Comparison of ENCODE assay signal across 8 cellular contexts in the genomic region with DNA sequence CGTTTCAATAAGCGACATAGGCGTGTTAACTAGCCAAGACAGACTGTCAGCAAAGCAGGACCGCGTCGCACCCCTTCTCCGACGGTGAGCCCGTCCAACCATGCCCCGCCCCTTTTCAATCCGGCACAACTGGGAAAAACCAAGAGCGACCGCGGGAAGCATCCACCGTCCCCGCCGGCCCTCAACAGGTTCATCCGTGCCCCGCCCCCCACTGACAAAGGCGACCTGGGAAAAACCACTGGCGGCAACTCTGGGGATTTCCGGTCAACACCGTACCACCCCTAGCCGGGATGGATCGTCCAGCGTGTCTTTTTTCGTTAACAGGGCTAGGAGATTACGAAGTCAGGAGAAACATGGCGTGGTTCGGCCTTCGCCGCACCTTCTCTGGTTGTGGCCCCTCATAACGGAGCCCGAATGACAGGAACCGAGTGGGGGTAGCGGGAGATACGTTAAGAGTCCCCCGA. TPM values are rescaled to one million over a fixed set of nuclear protein-coding genes. Genes with fewer than 3 reads are reported as not detected.
DNase-seq lines count a peak whose midpoint lies in the region; ATAC-seq and TF ChIP-seq lines count a peak whose summit lies in the region.

No MANE protein-coding gene starts in this region.

- CTCF ChIA-PET in activated naive CD4-positive, alpha-beta T cell treated with anti-CD3 and anti-CD28 coated beads for 36 hours (lab: Charles Lee), result interaction anchor here (0.9 to 1.0 kb wide), 2 partner anchors 19 to 40 kb away, joined by 3 to 4 read pairs; no protein-coding TSS in a partner anchor

- H3K36me3 ChIP-seq in Karpas-422 (ENCODE audit: insufficient read depth, low read length) (no peaks in the 10 kb centered on the region), uterus (no peaks in the 10 kb centered on the region)

- H3K9me3 Mint-ChIP-seq in activated naive CD4-positive, alpha-beta T cell treated with anti-CD3 and anti-CD28 coated beads for 36 hours, result no peaks in the 10 kb centered on the region
- peaks cover 7% of the 10 kb centered on the region for H3K9me3 Mint-ChIP-seq in nephron

- H3K4me3 ChIP-seq in Karpas-422 (ENCODE audit: low read length) (peak overlapping the region; percentile 82), foreskin fibroblast (ENCODE audit: low read depth in 1 of 2, low read length in 2 of 2) (peak overlapping the region; percentile 85), uterus (peak overlapping the region; percentile 54 to 59)

- H3K27ac Mint-ChIP-seq in activated naive CD4-positive, alpha-beta T cell treated with anti-CD3 and anti-CD28 coated beads for 36 hours, result peak overlapping the region; percentile 94
- H3K27ac Mint-ChIP-seq in nephron, result peak overlapping the region; percentile 93 to 98 (median 97)

- H3K79me2 ChIP-seq in Karpas-422 (ENCODE audit: low read length), result peaks cover 23% of the 10 kb centered on the region

- intact Hi-C loops in activated naive CD4-positive, alpha-beta T cell treated with anti-CD3 and anti-CD28 coated beads for 36 hours (cut with micrococcal nuclease), result loop anchor here (1.0 to 5.0 kb wide), 7 partner anchors 22 to 270 kb away; a partner anchor contains a TSS
- intact Hi-C loops in uterus (cut with DNase I; ENCODE audit: low total_unique reads), result no loop called here

- no peaks in the 10 kb centered on the region for H3K9me3 ChIP-seq in Karpas-422 (ENCODE audit: low read length)
- H3K9me3 ChIP-seq in uterus, result no peaks in the 10 kb centered on the region

- H3K27ac ChIP-seq in Karpas-422 (ENCODE audit: low read length) (peak overlapping the region; percentile 66; the same call in 1 of the 2 replicates), uterus (peak overlapping the region; percentile 86 to 95)

- H2AFZ ChIP-seq in Karpas-422 (ENCODE audit: low read length), result 0 out of 2 replicates have a peak overlapping the region, but pooled peaks have one; percentile 61

- H3K4me2 ChIP-seq in Karpas-422 (ENCODE audit: low read depth, low read length, poor library complexity, severe bottlenecking), result peak overlapping the region; percentile 79

- H3K9me2 ChIP-seq in Karpas-422 (replicated peaks; ENCODE audit: insufficient read depth, low read length), result no peaks in the 10 kb centered on the region

- H3K4me1 Mint-ChIP-seq in activated naive CD4-positive, alpha-beta T cell treated with anti-CD3 and anti-CD28 coated beads for 36 hours (ENCODE audit: low read depth), result peaks cover 25% of the 10 kb centered on the region
- peaks cover 16% of the 10 kb centered on the region for H3K4me1 Mint-ChIP-seq in nephron

- DNase-seq in CD1c-positive myeloid dendritic cell (ENCODE audit: extremely low spot score) (peak; percentile 73), Karpas-422 (peak; percentile 75), RKO (ENCODE audit: low spot score) (peak; percentile 84), foreskin fibroblast (peak; percentile 46 to 82), uterus (peak; percentile 78 to 82)
- DNase-seq in activated naive CD4-positive, alpha-beta T cell treated with anti-CD3 and anti-CD28 coated beads for 36 hours, result peak; percentile 75

- peaks cover 6% of the 10 kb centered on the region; the same call in 1 of the 2 replicates for H4K20me1 ChIP-seq in Karpas-422 (ENCODE audit: insufficient read depth, low read depth, low read length)

- peak overlapping the region; percentile 81 for H3K4me3 Mint-ChIP-seq in activated naive CD4-positive, alpha-beta T cell treated with anti-CD3 and anti-CD28 coated beads for 36 hours
- H3K4me3 Mint-ChIP-seq in nephron, result peak overlapping the region; percentile 83 to 91 (median 86)

- peak; percentile 9 for ATAC-seq in GM21447 (IDR thresholded peaks at IDR 0.05; ENCODE audit: unreplicated experiment)

- H3K27me3 ChIP-seq in Karpas-422 (ENCODE audit: low read length) (no peaks in the 10 kb centered on the region), uterus (no peaks in the 10 kb centered on the region)

- TF ChIP-seq CTCF in foreskin fibroblast (IDR thresholded peaks at IDR 0.05; ENCODE audit: low read depth, low read length), result no peak
- TF ChIP-seq CTCF in nephron (IDR thresholded peaks at IDR 0.05; ENCODE audit: unreplicated experiment in 3 of 3), result no peak
- no peak for TF ChIP-seq CTCF in uterus (IDR thresholded peaks at IDR 0.05)

- H3K36me3 Mint-ChIP-seq in activated naive CD4-positive, alpha-beta T cell treated with anti-CD3 and anti-CD28 coated beads for 36 hours (ENCODE audit: low read depth), result peaks cover 10% of the 10 kb centered on the region
- H3K36me3 Mint-ChIP-seq in nephron (ENCODE audit: low read depth), result peaks cover 21% of the 10 kb centered on the region

- peak overlapping the region; percentile 89 for H3K9ac ChIP-seq in Karpas-422 (ENCODE audit: low read length)

- no peaks in the 10 kb centered on the region for H3K27me3 Mint-ChIP-seq in activated naive CD4-positive, alpha-beta T cell treated with anti-CD3 and anti-CD28 coated beads for 36 hours (ENCODE audit: low read depth)
- H3K27me3 Mint-ChIP-seq in nephron (ENCODE audit: low read depth), result no peaks in the 10 kb centered on the region

- no peak for TF ChIP-seq POLR2A in uterus (IDR thresholded peaks at IDR 0.05)

- H3K4me1 ChIP-seq in Karpas-422 (ENCODE audit: low read length), result peaks cover 19% of the 10 kb centered on the region
- H3K4me1 ChIP-seq in uterus, result no peaks in the 10 kb centered on the region

RNA-seq across cellular contexts. Expression of a gene that starts 0.4 kb away (rescaled TPM):
- total RNA-seq in Karpas-422 (2014; rRNA removed; shearing (Covaris generic); ENCODE audit: low replicate concordance), result 84.5 and 108 TPM in 2 replicates
- total RNA-seq in activated naive CD4-positive, alpha-beta T cell treated with anti-CD3 and anti-CD28 coated beads for 36 hours, result 10 to 100 TPM; 88.0 to 94.9 TPM
- 10 to 100 TPM in 3 of 4 donors, 1 to 10 TPM in 1; 4.1 to 29.5 (median 17.2) TPM for total RNA-seq in uterus

RNA-seq across cellular contexts. Expression of a gene that starts 0.5 kb away (rescaled TPM):
- 40.3 and 78.0 TPM in 2 replicates for total RNA-seq in Karpas-422 (2014; rRNA removed; shearing (Covaris generic); ENCODE audit: low replicate concordance)
- total RNA-seq in activated naive CD4-positive, alpha-beta T cell treated with anti-CD3 and anti-CD28 coated beads for 36 hours, result 10 to 100 TPM; 86.8 to 94.5 TPM
- total RNA-seq in uterus, result 10 to 100 TPM; 46.4 to 90.7 (median 70.3) TPM

RNA-seq across cellular contexts. Expression of a gene that starts 14.3 kb away (rescaled TPM):
- 12.7 and 15.1 TPM in 2 replicates for total RNA-seq in Karpas-422 (2014; rRNA removed; shearing (Covaris generic); ENCODE audit: low replicate concordance)
- 10 to 100 TPM; 23.9 to 26.7 TPM for total RNA-seq in activated naive CD4-positive, alpha-beta T cell treated with anti-CD3 and anti-CD28 coated beads for 36 hours
- 10 to 100 TPM in 2 of 4 donors, 1 to 10 TPM in 2; 4.4 to 16.9 (median 11.1) TPM for total RNA-seq in uterus

RNA-seq across cellular contexts. Expression of a gene that starts 21.6 kb away (rescaled TPM):
- 23.1 and 33.8 TPM in 2 replicates for total RNA-seq in Karpas-422 (2014; rRNA removed; shearing (Covaris generic); ENCODE audit: low replicate concordance)
- 100 to 1,000 TPM; 634 to 648 TPM for total RNA-seq in activated naive CD4-positive, alpha-beta T cell treated with anti-CD3 and anti-CD28 coated beads for 36 hours
- total RNA-seq in uterus, result 10 to 100 TPM in 1 of 4 donors, 1 to 10 TPM in 2, not detected in 1; 4.8 to 16.8 (median 9.1) TPM

Comparison
In these comparisons a context has a peak if more than half of its experiments do, and no peak if none do; other contexts are left out.
1. Peak in every context shown above with its lines: DNase-seq, ATAC-seq, H3K4me3 ChIP-seq and H3K27ac ChIP-seq.